ENCODE assay signal across 15 cellular contexts in the genomic region with DNA sequence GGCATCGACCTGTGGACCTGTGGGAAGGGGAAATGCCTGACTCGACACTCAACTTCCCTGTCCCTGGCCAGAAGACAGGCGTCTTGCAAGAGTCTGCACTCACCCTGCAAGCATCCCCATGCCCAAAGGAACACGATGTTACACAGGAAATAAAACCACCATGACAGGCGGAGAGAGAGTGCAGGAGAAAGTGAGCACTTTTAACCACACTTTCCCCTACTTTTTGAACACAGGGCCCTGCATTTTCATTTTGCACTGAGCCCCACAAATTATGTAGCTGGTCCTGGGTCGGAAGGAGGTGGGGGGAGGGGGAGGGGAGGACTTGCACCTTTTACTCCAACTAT.
"Had no signal": no experiment of that assay in that cellular context is flagged by ENCODE, and none has a peak within 500 bp of the region (broad histone marks: within the 10 kb centered on the region; RNA-seq: fewer than 3 reads in every experiment).

No MANE protein-coding gene starts in this region.

- H3K9me3 ChIP-seq: pancreas, tibial artery had no signal

- H3K36me3 ChIP-seq: pancreas, tibial artery had no signal

- DNase-seq: activated CD4-positive, alpha-beta T cell treated with anti-CD3 and anti-CD28 coated beads, Interleukin-2, amount 50 U/mL, for 4 hours; activated gamma-delta T cell; activated naive CD8-positive, alpha-beta T cell treated with anti-CD3 and anti-CD28 coated beads for 36 hours; activated T-cell treated with anti-CD3 and anti-CD28 coated beads, Interleukin-2, amount 50 U/mL, for 48 hours; effector memory CD4-positive, alpha-beta T cell; hippocampal formation; kidney glomerular epithelial cell; pancreas; retina; small intestine; tibial artery had no signal

- H3K27ac Mint-ChIP-seq: activated naive CD8-positive, alpha-beta T cell treated with anti-CD3 and anti-CD28 coated beads for 36 hours; mesothelial cell of epicardium; stimulated activated effector memory CD8-positive, alpha-beta T cell treated with anti-CD3 and anti-CD28 coated beads, Interleukin-12 subunit alpha, Interleukin-12 subunit beta, amount 100 ng/mL, for 72 hours had no signal

- H3K4me3 Mint-ChIP-seq: activated naive CD8-positive, alpha-beta T cell treated with anti-CD3 and anti-CD28 coated beads for 36 hours; neural crest cell; stimulated activated effector memory CD8-positive, alpha-beta T cell treated with anti-CD3 and anti-CD28 coated beads, Interleukin-12 subunit alpha, Interleukin-12 subunit beta, amount 100 ng/mL, for 72 hours had no signal

- H3K4me3 ChIP-seq: pancreas, tibial artery had no signal

- FAIRE-seq: pancreas, small intestine had no signal

- H3K4me1 Mint-ChIP-seq: mesothelial cell of epicardium, neural crest cell had no signal

- ATAC-seq: activated CD4-positive, CD25-positive, alpha-beta regulatory T cell treated with anti-CD3 and anti-CD28 coated beads, Interleukin-2, amount 50 U/mL, for 24 hours; pancreas; stimulated activated effector memory CD8-positive, alpha-beta T cell treated with anti-CD3 and anti-CD28 coated beads, Interleukin-12 subunit alpha, Interleukin-12 subunit beta, amount 100 ng/mL, for 72 hours had no signal

- H3K36me3 Mint-ChIP-seq: activated naive CD8-positive, alpha-beta T cell treated with anti-CD3 and anti-CD28 coated beads for 36 hours; mesothelial cell of epicardium had no signal

- H3K9me3 Mint-ChIP-seq: activated naive CD8-positive, alpha-beta T cell treated with anti-CD3 and anti-CD28 coated beads for 36 hours; mesothelial cell of epicardium; neural crest cell; stimulated activated effector memory CD8-positive, alpha-beta T cell treated with anti-CD3 and anti-CD28 coated beads, Interleukin-12 subunit alpha, Interleukin-12 subunit beta, amount 100 ng/mL, for 72 hours had no signal

- H3K27ac ChIP-seq: pancreas, tibial artery had no signal
